In genomic region chr5:62974623-62975022, GRCh38 we compare ENCODE assay signal across 22 cellular contexts.
"Had no signal": no experiment of that assay in that cellular context is flagged by ENCODE, and none has a peak within 500 bp of the region (broad histone marks: within the 10 kb centered on the region; RNA-seq: fewer than 3 reads in every experiment).

No MANE protein-coding gene starts in this region.

- H3K36me3 Mint-ChIP-seq: memory B cell; naive B cell; stimulated activated memory B cell treated with anti-CD40 and anti-IgM and Interleukin-4, amounts not matched to agents 10 μg/mL and 1 μg/mL and 100 μg/mL, for 72 hours had no signal

- H3K4me1 Mint-ChIP-seq: memory B cell; naive B cell; nephron progenitor cell; stimulated activated memory B cell treated with anti-CD40 and anti-IgM and Interleukin-4, amounts not matched to agents 10 μg/mL and 1 μg/mL and 100 μg/mL, for 72 hours; stimulated activated naive CD8-positive, alpha-beta T cell treated with anti-CD3 and anti-CD28 coated beads, Interleukin-15, amount 100 ng/mL, for 72 hours had no signal

- H3K27me3 Mint-ChIP-seq: memory B cell; naive B cell; stimulated activated memory B cell treated with anti-CD40 and anti-IgM and Interleukin-4, amounts not matched to agents 10 μg/mL and 1 μg/mL and 100 μg/mL, for 72 hours; stimulated activated naive CD8-positive, alpha-beta T cell treated with anti-CD3 and anti-CD28 coated beads, Interleukin-15, amount 100 ng/mL, for 72 hours had no signal

- H3K9me3 ChIP-seq: gastroesophageal sphincter, lower lobe of right lung, prostate gland, right lobe of liver, thoracic aorta had no signal

- H3K9me3 Mint-ChIP-seq: nephron progenitor cell had no signal

- DNase-seq: caudate nucleus; effector CD4-positive, alpha-beta T cell; endodermal cell; lower lobe of right lung; midbrain; naive B cell; nephron progenitor cell; retina; right lobe of liver; spleen; stimulated activated CD4-positive, alpha-beta T cell treated with anti-CD3 and anti-CD28 coated beads, Interleukin-15, amount 100 ng/mL, for 24 hours; stimulated activated CD4-positive, alpha-beta T cell treated with anti-CD3 and anti-CD28 coated beads, Interleukin-1b, Interleukin-23, amount 100 ng/mL, for 48 hours; stimulated activated CD4-positive, alpha-beta T cell treated with anti-CD3 and anti-CD28 coated beads, Interleukin-4, amount 100 ng/mL, for 24 hours; stimulated activated naive CD8-positive, alpha-beta T cell treated with anti-CD3 and anti-CD28 coated beads, Interleukin-15, amount 100 ng/mL, for 72 hours; trophoblast cell had no signal

- H3K4me3 ChIP-seq: coronary artery, gastroesophageal sphincter, lower lobe of right lung, prostate gland, right lobe of liver, spleen, thoracic aorta had no signal

- H3K27ac Mint-ChIP-seq: endodermal cell; memory B cell; naive B cell; nephron progenitor cell; stimulated activated memory B cell treated with anti-CD40 and anti-IgM and Interleukin-4, amounts not matched to agents 10 μg/mL and 1 μg/mL and 100 μg/mL, for 72 hours; stimulated activated naive CD8-positive, alpha-beta T cell treated with anti-CD3 and anti-CD28 coated beads, Interleukin-15, amount 100 ng/mL, for 72 hours had no signal

- H3K4me1 ChIP-seq: gastroesophageal sphincter, lower lobe of right lung, parathyroid adenoma, prostate gland, right lobe of liver, spleen had no signal

- H3K36me3 ChIP-seq: gastroesophageal sphincter, lower lobe of right lung, prostate gland, right lobe of liver, spleen, thoracic aorta had no signal

- H3K27me3 ChIP-seq: gastroesophageal sphincter, right lobe of liver, spleen had no signal

- H3K27ac ChIP-seq: coronary artery, gastroesophageal sphincter, lower lobe of right lung, parathyroid adenoma, prostate gland, right lobe of liver, spleen, thoracic aorta had no signal

- H3K4me3 Mint-ChIP-seq: endodermal cell; memory B cell; naive B cell; nephron progenitor cell; stimulated activated memory B cell treated with anti-CD40 and anti-IgM and Interleukin-4, amounts not matched to agents 10 μg/mL and 1 μg/mL and 100 μg/mL, for 72 hours; stimulated activated naive CD8-positive, alpha-beta T cell treated with anti-CD3 and anti-CD28 coated beads, Interleukin-15, amount 100 ng/mL, for 72 hours had no signal
